In the genomic region with DNA sequence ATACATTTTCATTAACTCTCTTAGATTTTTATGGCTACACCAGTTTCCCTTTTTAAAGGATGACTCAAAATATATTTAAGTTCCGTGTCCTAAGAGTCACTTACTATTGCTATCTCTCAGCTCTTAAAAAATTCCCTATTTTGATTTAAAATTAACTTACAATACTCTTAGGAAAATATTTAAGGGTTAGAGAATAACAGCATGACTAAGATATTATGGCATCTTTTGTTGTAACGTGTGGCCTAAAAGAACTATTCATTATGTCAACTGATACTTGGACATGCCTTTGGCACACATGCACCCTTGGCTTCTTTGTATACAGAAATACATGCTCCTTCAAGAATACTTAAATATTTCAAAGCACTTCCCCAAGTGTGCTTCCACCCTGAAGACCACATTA, we compare ENCODE assay signal across 21 cellular contexts. TPM values are rescaled to one million over a fixed set of nuclear protein-coding genes. Genes with fewer than 3 reads are reported as not detected.
A peak's percentile ranks its signal among the peaks of the same experiment; 100 is the strongest.
DNase-seq lines count a peak whose midpoint lies in the region; ATAC-seq and TF ChIP-seq lines count a peak whose summit lies in the region.
"Had no signal": no experiment of that assay in that cellular context is flagged by ENCODE, and none has a peak within 500 bp of the region (broad histone marks: within the 10 kb centered on the region; RNA-seq: fewer than 3 reads in every experiment).

No MANE protein-coding gene starts in this region.

- H3K4me3 ChIP-seq in astrocyte of the spinal cord (ENCODE audit: low read depth, low read length) (no peak overlapping the region), fibroblast of the aortic adventitia (ENCODE audit: low read depth, low read length) (no peak overlapping the region)
- H3K4me3 ChIP-seq: colonic mucosa, heart right ventricle had no signal

- in situ Hi-C loops in astrocyte of the spinal cord (cut with HindIII; ENCODE audit: low sequenced_read_pairs): no loop called here

- TF ChIP-seq CTCF in astrocyte of the spinal cord (IDR thresholded peaks at IDR 0.05; ENCODE audit: low read depth, low read length): no peak
- no peak for TF ChIP-seq CTCF in fibroblast of the aortic adventitia (IDR thresholded peaks at IDR 0.05; ENCODE audit: insufficient read depth, low read length)

- ATAC-seq in GM21360 (IDR thresholded peaks at IDR 0.05; ENCODE audit: unreplicated experiment) (no peak), HG03095 (IDR thresholded peaks at IDR 0.05; ENCODE audit: unreplicated experiment) (no peak), GM21529 (IDR thresholded peaks at IDR 0.05; ENCODE audit: unreplicated experiment) (no peak)
- ATAC-seq: activated T-helper 17 cell treated with anti-CD3 and anti-CD28 coated beads, Interleukin-2, amount 50 U/mL, for 72 hours; heart right ventricle; HepG2 had no signal

- DNase-seq in HS-5 (ENCODE audit: low read depth) (peak; percentile 55), astrocyte of the spinal cord (ENCODE audit: low read depth, low spot score) (peak; percentile 62), fibroblast of the aortic adventitia (ENCODE audit: low read depth) (peak; percentile 92), stromal cell of bone marrow (ENCODE audit: low read depth) (peak; percentile 21)
- DNase-seq: activated B cell treated with CpG ODN at 0.5 μM for 24 hours; activated CD8-positive, alpha-beta memory T cell treated with anti-CD3 and anti-CD28 coated beads for 24 hours; amygdala; CD4-positive, alpha-beta T cell; colonic mucosa; DMS79 treated with DMSO at 0.1 percent for 48 hours; heart right ventricle; islet precursor cell; NCI-H1694 treated with DMSO at 0.1 percent for 48 hours; retina; Right ventricle myocardium superior; T-helper 2 cell had no signal

RNA-seq across cellular contexts. Expression of gene SCN3A, which starts 42.3 kb away (rescaled TPM):
- total RNA-seq in fibroblast of the aortic adventitia (ENCODE audit: low replicate concordance): 3.1 and 102 TPM in 2 replicates
- total RNA-seq: activated T-helper 17 cell treated with anti-CD3 and anti-CD28 coated beads, Interleukin-2, amount 50 U/mL, for 72 hours; CD4-positive, alpha-beta T cell; HepG2 had no signal

Comparison
In these comparisons a context has a peak if more than half of its experiments do, and no peak if none do; other contexts are left out.
1. DNase-seq: peak in every context shown above with its lines; median percentile 92 in fibroblast of the aortic adventitia; 62 in astrocyte of the spinal cord; 55 in HS-5; 21 in stromal cell of bone marrow.